19 cellular contexts compared by ENCODE assay signal in the genomic region with DNA sequence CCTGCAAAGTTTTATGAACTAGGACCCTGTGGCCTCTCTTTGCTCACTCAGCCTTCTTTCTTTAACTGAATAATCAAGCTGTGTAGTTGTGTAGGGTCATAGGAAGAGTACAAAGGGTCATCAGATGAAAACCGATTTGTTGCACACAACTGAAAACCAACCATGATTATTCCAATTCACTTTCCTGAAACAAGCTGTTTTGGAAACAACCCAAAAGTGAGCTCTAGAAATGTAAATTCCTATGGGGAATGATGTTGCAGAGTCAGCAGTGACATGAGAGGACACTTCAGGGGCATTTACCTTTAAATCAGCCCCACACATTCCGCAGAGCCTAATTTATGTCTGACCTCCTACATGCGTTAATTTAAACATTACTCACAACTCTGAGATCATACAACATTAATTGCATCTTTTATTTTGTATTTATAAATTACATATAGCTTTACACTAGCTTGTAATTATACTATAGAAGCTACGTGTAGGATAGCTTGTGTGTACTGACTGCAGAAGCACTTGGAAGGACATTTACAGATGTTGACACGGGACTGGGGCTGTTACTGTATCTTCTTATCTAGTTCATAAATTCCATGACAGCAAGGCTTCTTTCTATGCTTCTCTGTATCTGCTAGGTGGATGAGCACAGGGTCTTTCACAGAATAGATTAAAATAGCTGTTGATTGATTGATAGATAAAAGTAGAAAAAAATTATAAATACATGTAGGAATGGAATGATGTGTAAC.
A peak's percentile ranks its signal among the peaks of the same experiment; 100 is the strongest.
DNase-seq lines count a peak whose midpoint lies in the region; ATAC-seq and TF ChIP-seq lines count a peak whose summit lies in the region.
"Had no signal": no experiment of that assay in that cellular context is flagged by ENCODE, and none has a peak within 500 bp of the region (broad histone marks: within the 10 kb centered on the region; RNA-seq: fewer than 3 reads in every experiment).

No MANE protein-coding gene starts in this region.

- H3K27me3 ChIP-seq in foreskin keratinocyte (no peaks in the 10 kb centered on the region), skeletal muscle satellite cell (ENCODE audit: control insufficient read depth, insufficient read depth, low read length) (no peaks in the 10 kb centered on the region)
- H3K27me3 ChIP-seq: thyroid gland had no signal

- peak overlapping the region; percentile 98 for H3K27ac ChIP-seq in foreskin keratinocyte
- H3K27ac ChIP-seq: thyroid gland had no signal

- H3K9ac ChIP-seq in skeletal muscle satellite cell (ENCODE audit: low read depth, low read length): peak overlapping the region; percentile 40

- peak; percentile 56 for ATAC-seq in activated CD8-positive, alpha-beta T cell treated with anti-CD3 and anti-CD28 coated beads for 36 hours
- no peak for ATAC-seq in activated CD8-positive, alpha-beta T cell treated with anti-CD3 and anti-CD28 coated beads, Interleukin-2, amount 10 ng/mL, durations not matched to agents 7 days and 5 days
- ATAC-seq in SK-N-SH treated with all-trans-retinoic acid at 6 μM for 48 hours (peak; percentile 43), foreskin keratinocyte (peak; percentile 40), GM21528 (IDR thresholded peaks at IDR 0.05; ENCODE audit: low FRiP score, unreplicated experiment) (no peak)
- ATAC-seq: GM12878 had no signal

- DNase-seq in activated CD8-positive, alpha-beta T cell treated with anti-CD3 and anti-CD28 coated beads for 36 hours: no peak
- no peak for DNase-seq in activated CD8-positive, alpha-beta T cell treated with anti-CD3 and anti-CD28 coated beads, Interleukin-2, amount 10 ng/mL, durations not matched to agents 7 days and 5 days
- DNase-seq in foreskin keratinocyte (peak; percentile 71 to 79), UCSD-AML1 (lab: John Stamatoyannopoulos, UW; ENCODE audit: unreplicated experiment) (no peak)
- no peak for DNase-seq in stimulated activated CD4-positive, alpha-beta T cell treated with anti-CD3 and anti-CD28 coated beads, Interleukin-4, amount 100 ng/mL, for 1 hour
- DNase-seq: activated naive CD8-positive, alpha-beta T cell treated with anti-CD3 and anti-CD28 coated beads, Interleukin-2, amount 10 ng/mL, durations not matched to agents 7 days and 5 days; C1 segment of cervical spinal cord; GF-D8; Karpas-422; NCI-H1092; NCI-H2081 treated with DMSO at 0.1 percent for 48 hours; NCI-H524; thyroid gland had no signal

- H3K4me1 ChIP-seq in foreskin keratinocyte (peaks cover 51% of the 10 kb centered on the region), skeletal muscle satellite cell (ENCODE audit: control insufficient read depth, insufficient read depth, low read length) (peaks cover 22% of the 10 kb centered on the region)
- H3K4me1 ChIP-seq: thyroid gland had no signal

- H3K27ac Mint-ChIP-seq in activated CD8-positive, alpha-beta T cell treated with anti-CD3 and anti-CD28 coated beads for 36 hours: peak overlapping the region; percentile 65
- H3K27ac Mint-ChIP-seq in activated CD8-positive, alpha-beta T cell treated with anti-CD3 and anti-CD28 coated beads, Interleukin-2, amount 10 ng/mL, durations not matched to agents 7 days and 5 days: no peak overlapping the region
- H3K27ac Mint-ChIP-seq: activated naive CD8-positive, alpha-beta T cell treated with anti-CD3 and anti-CD28 coated beads, Interleukin-2, amount 10 ng/mL, durations not matched to agents 7 days and 5 days; dendritic cell treated with granulocyte-macrophage colony-stimulating factor and Interleukin-4, amounts not matched to agents 40 ng/mL and 50 ng/mL, for 4 days; T-helper 2 cell treated with Interferon-gamma antibody and Interleukin-4, amounts not matched to agents 5 μg/mL and 100 μg/mL, for 36 hours had no signal

- no peaks in the 10 kb centered on the region for H3K9me3 ChIP-seq in skeletal muscle satellite cell (replicated peaks; ENCODE audit: low read length)
- H3K9me3 ChIP-seq: thyroid gland had no signal

- TF ChIP-seq CTCF in activated CD8-positive, alpha-beta T cell treated with anti-CD3 and anti-CD28 coated beads for 36 hours (IDR thresholded peaks at IDR 0.05): no peak
- no peak for TF ChIP-seq CTCF in foreskin keratinocyte (conservative IDR thresholded peaks at IDR 0.05)

- no peak overlapping the region for H3K4me3 Mint-ChIP-seq in activated CD8-positive, alpha-beta T cell treated with anti-CD3 and anti-CD28 coated beads for 36 hours
- no peak overlapping the region for H3K4me3 Mint-ChIP-seq in activated CD8-positive, alpha-beta T cell treated with anti-CD3 and anti-CD28 coated beads, Interleukin-2, amount 10 ng/mL, durations not matched to agents 7 days and 5 days
- H3K4me3 Mint-ChIP-seq: activated naive CD8-positive, alpha-beta T cell treated with anti-CD3 and anti-CD28 coated beads, Interleukin-2, amount 10 ng/mL, durations not matched to agents 7 days and 5 days; dendritic cell treated with granulocyte-macrophage colony-stimulating factor and Interleukin-4, amounts not matched to agents 40 ng/mL and 50 ng/mL, for 4 days; T-helper 2 cell treated with Interferon-gamma antibody and Interleukin-4, amounts not matched to agents 5 μg/mL and 100 μg/mL, for 36 hours had no signal

- POLR2A ChIA-PET in activated CD8-positive, alpha-beta T cell treated with anti-CD3 and anti-CD28 coated beads for 36 hours (lab: Charles Lee): interaction anchor here (0.8 kb wide), 1 partner anchor 19 kb away, joined by 4 read pairs; no protein-coding TSS in a partner anchor
- POLR2A ChIA-PET in activated CD8-positive, alpha-beta T cell treated with anti-CD3 and anti-CD28 coated beads, Interleukin-2, amount 10 ng/mL, durations not matched to agents 7 days and 5 days (lab: Charles Lee): no interaction called here

- H3K4me1 Mint-ChIP-seq in activated CD8-positive, alpha-beta T cell treated with anti-CD3 and anti-CD28 coated beads for 36 hours (ENCODE audit: low read depth): peaks cover 35% of the 10 kb centered on the region
- no peaks in the 10 kb centered on the region for H3K4me1 Mint-ChIP-seq in activated CD8-positive, alpha-beta T cell treated with anti-CD3 and anti-CD28 coated beads, Interleukin-2, amount 10 ng/mL, durations not matched to agents 7 days and 5 days (ENCODE audit: low read depth)

- no peaks in the 10 kb centered on the region for H3K9me3 Mint-ChIP-seq in activated CD8-positive, alpha-beta T cell treated with anti-CD3 and anti-CD28 coated beads for 36 hours
- H3K9me3 Mint-ChIP-seq in activated CD8-positive, alpha-beta T cell treated with anti-CD3 and anti-CD28 coated beads, Interleukin-2, amount 10 ng/mL, durations not matched to agents 7 days and 5 days (ENCODE audit: insufficient read depth): no peaks in the 10 kb centered on the region
- H3K9me3 Mint-ChIP-seq: activated naive CD8-positive, alpha-beta T cell treated with anti-CD3 and anti-CD28 coated beads, Interleukin-2, amount 10 ng/mL, durations not matched to agents 7 days and 5 days; dendritic cell treated with granulocyte-macrophage colony-stimulating factor and Interleukin-4, amounts not matched to agents 40 ng/mL and 50 ng/mL, for 4 days; T-helper 2 cell treated with Interferon-gamma antibody and Interleukin-4, amounts not matched to agents 5 μg/mL and 100 μg/mL, for 36 hours had no signal

- intact Hi-C loops in activated CD8-positive, alpha-beta T cell treated with anti-CD3 and anti-CD28 coated beads for 36 hours (cut with micrococcal nuclease): no loop called here

- CTCF ChIA-PET in activated CD8-positive, alpha-beta T cell treated with anti-CD3 and anti-CD28 coated beads for 36 hours (lab: Charles Lee): no interaction called here
- CTCF ChIA-PET in activated CD8-positive, alpha-beta T cell treated with anti-CD3 and anti-CD28 coated beads, Interleukin-2, amount 10 ng/mL, durations not matched to agents 7 days and 5 days (lab: Charles Lee): no interaction called here

- no peak overlapping the region for H3K4me2 ChIP-seq in skeletal muscle satellite cell (ENCODE audit: low read length)

- H3K36me3 Mint-ChIP-seq in activated CD8-positive, alpha-beta T cell treated with anti-CD3 and anti-CD28 coated beads for 36 hours (ENCODE audit: low read depth): no peaks in the 10 kb centered on the region
- no peaks in the 10 kb centered on the region for H3K36me3 Mint-ChIP-seq in activated CD8-positive, alpha-beta T cell treated with anti-CD3 and anti-CD28 coated beads, Interleukin-2, amount 10 ng/mL, durations not matched to agents 7 days and 5 days (ENCODE audit: low read depth)
- H3K36me3 Mint-ChIP-seq: activated naive CD8-positive, alpha-beta T cell treated with anti-CD3 and anti-CD28 coated beads, Interleukin-2, amount 10 ng/mL, durations not matched to agents 7 days and 5 days had no signal

- no peak overlapping the region for H3K4me3 ChIP-seq in skeletal muscle satellite cell (ENCODE audit: low read length)
- H3K4me3 ChIP-seq: GM12878, thyroid gland had no signal

- no peaks in the 10 kb centered on the region for H3K36me3 ChIP-seq in skeletal muscle satellite cell (ENCODE audit: insufficient read depth, low read length)
- H3K36me3 ChIP-seq: thyroid gland had no signal

- H3K27me3 Mint-ChIP-seq in activated CD8-positive, alpha-beta T cell treated with anti-CD3 and anti-CD28 coated beads for 36 hours: peaks cover 19% of the 10 kb centered on the region
- peaks cover 12% of the 10 kb centered on the region for H3K27me3 Mint-ChIP-seq in activated CD8-positive, alpha-beta T cell treated with anti-CD3 and anti-CD28 coated beads, Interleukin-2, amount 10 ng/mL, durations not matched to agents 7 days and 5 days (ENCODE audit: low read depth)

TF ChIP-seq in SK-N-SH treated with all-trans-retinoic acid at 6 μM for 48 hours, 23 proteins besides CTCF, POLR2A, EP300 and RAD21 (continues in another document):
- no peak for TF ChIP-seq PATZ1 (CRISPR knock-in tag; IDR thresholded peaks at IDR 0.05; ENCODE audit: borderline replicate concordance)

Comparison
In these comparisons a context has a peak if more than half of its experiments do, and no peak if none do; other contexts are left out.
1. ATAC-seq: peak in activated CD8-positive, alpha-beta T cell treated with anti-CD3 and anti-CD28 coated beads for 36 hours (single experiment), SK-N-SH treated with all-trans-retinoic acid at 6 μM for 48 hours (single experiment) and foreskin keratinocyte (single experiment); none in activated CD8-positive, alpha-beta T cell treated with anti-CD3 and anti-CD28 coated beads, Interleukin-2, amount 10 ng/mL, durations not matched to agents 7 days and 5 days (single experiment) and GM21528 (single experiment).
2. DNase-seq: peak in foreskin keratinocyte (2 of 2); none in activated CD8-positive, alpha-beta T cell treated with anti-CD3 and anti-CD28 coated beads for 36 hours (single experiment), activated CD8-positive, alpha-beta T cell treated with anti-CD3 and anti-CD28 coated beads, Interleukin-2, amount 10 ng/mL, durations not matched to agents 7 days and 5 days (single experiment), stimulated activated CD4-positive, alpha-beta T cell treated with anti-CD3 and anti-CD28 coated beads, Interleukin-4, amount 100 ng/mL, for 1 hour (single experiment) and UCSD-AML1 (single experiment).